Comparison of ENCODE assay signal across 15 cellular contexts in the genomic region with DNA sequence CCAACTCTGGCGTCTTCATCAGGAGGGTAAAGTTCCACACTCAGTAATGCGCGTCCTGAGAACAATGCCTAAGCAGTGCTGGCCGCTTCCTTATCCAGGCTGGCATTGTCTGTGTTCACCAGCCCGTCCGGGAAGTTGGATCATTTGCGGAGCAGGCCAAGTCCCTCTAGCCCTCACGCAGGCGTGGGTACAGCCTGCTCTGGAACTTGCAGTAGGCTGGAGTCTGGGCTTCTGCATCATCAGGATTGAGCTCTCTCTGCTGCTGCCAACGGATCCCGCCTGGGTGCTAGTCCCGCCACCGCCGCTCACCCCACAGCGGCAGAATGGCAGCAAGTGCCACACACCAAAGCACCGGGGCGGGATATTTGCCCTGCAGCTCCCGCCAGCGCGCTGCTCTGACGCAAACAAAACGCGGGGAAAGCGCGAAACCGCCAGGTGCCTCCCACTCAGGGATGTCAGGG. TPM values are rescaled to one million over a fixed set of nuclear protein-coding genes. Genes with fewer than 3 reads are reported as not detected.
DNase-seq lines count a peak whose midpoint lies in the region; ATAC-seq, FAIRE-seq and TF ChIP-seq lines count a peak whose summit lies in the region.
"Had no signal": no experiment of that assay in that cellular context is flagged by ENCODE, and none has a peak within 500 bp of the region (broad histone marks: within the 10 kb centered on the region; RNA-seq: fewer than 3 reads in every experiment).

No MANE protein-coding gene starts in this region.

- peaks cover 19% of the 10 kb centered on the region for H3K27me3 Mint-ChIP-seq in astrocyte (ENCODE audit: low read depth, unreplicated experiment)

- DNase-seq in NCI-H146 (lab: John Stamatoyannopoulos, UW) (peak; percentile 54), NCI-H146 treated with DMSO at 0.1 percent for 48 hours (lab: John Stamatoyannopoulos, UW; ENCODE audit: unreplicated experiment) (no peak), astrocyte (ENCODE audit: low read depth) (no peak), iPS DF 6.9 (ENCODE audit: low read depth, low spot score) (no peak), cardiac septum (ENCODE audit: low spot score) (no peak), DMS79 (lab: John Stamatoyannopoulos, UW) (no peak)
- DNase-seq: activated CD8-positive, alpha-beta T cell treated with anti-CD3 and anti-CD28 coated beads for 36 hours; NCI-H526 treated with DMSO at 0.1 percent for 48 hours had no signal

- no peak for ATAC-seq in HG03460 (IDR thresholded peaks at IDR 0.05; ENCODE audit: unreplicated experiment)
- ATAC-seq: activated CD8-positive, alpha-beta T cell treated with anti-CD3 and anti-CD28 coated beads for 36 hours; Right ventricle myocardium inferior had no signal

- intact Hi-C loops in cardiac septum (cut with DNase I): no loop called here

- H3K27me3 ChIP-seq in astrocyte (ENCODE audit: insufficient read depth, low read length) (peaks cover 4% of the 10 kb centered on the region), iPS DF 6.9 (ENCODE audit: control insufficient read depth, insufficient read depth, low read length) (peaks cover 3% of the 10 kb centered on the region; the same call in 1 of the 2 replicates), skeletal muscle satellite cell (ENCODE audit: control insufficient read depth, insufficient read depth, low read length) (peaks cover 45% of the 10 kb centered on the region)
- H3K27me3 ChIP-seq: neutrophil had no signal

- H3K27ac ChIP-seq in astrocyte (ENCODE audit: low read depth, low read length): no peak overlapping the region
- H3K27ac ChIP-seq in iPS DF 6.9 (ENCODE audit: low read length): no peak overlapping the region
- H3K27ac ChIP-seq: neutrophil, thoracic aorta had no signal

- H3K9me3 Mint-ChIP-seq in astrocyte (ENCODE audit: unreplicated experiment): peaks cover 2% of the 10 kb centered on the region
- H3K9me3 Mint-ChIP-seq: activated CD8-positive, alpha-beta T cell treated with anti-CD3 and anti-CD28 coated beads for 36 hours had no signal

- H3K79me2 ChIP-seq in astrocyte (ENCODE audit: insufficient read depth, low read length): no peaks in the 10 kb centered on the region

- H3K4me1 Mint-ChIP-seq in astrocyte (ENCODE audit: low read depth, unreplicated experiment): peaks cover 13% of the 10 kb centered on the region

- H3K36me3 ChIP-seq in astrocyte (ENCODE audit: insufficient read depth, low read length): no peaks in the 10 kb centered on the region
- no peaks in the 10 kb centered on the region for H3K36me3 ChIP-seq in iPS DF 6.9 (ENCODE audit: control insufficient read depth, insufficient read depth, low read length)
- no peaks in the 10 kb centered on the region for H3K36me3 ChIP-seq in skeletal muscle satellite cell (ENCODE audit: insufficient read depth, low read length)
- H3K36me3 ChIP-seq: neutrophil, thoracic aorta had no signal

- TF ChIP-seq CTCF in astrocyte (IDR thresholded peaks at IDR 0.05; ENCODE audit: insufficient read depth, low read depth, low read length): no peak

- H3K4me3 Mint-ChIP-seq in astrocyte (ENCODE audit: unreplicated experiment): no peak overlapping the region
- H3K4me3 Mint-ChIP-seq: activated CD8-positive, alpha-beta T cell treated with anti-CD3 and anti-CD28 coated beads for 36 hours had no signal

- no peaks in the 10 kb centered on the region for H4K20me1 ChIP-seq in astrocyte (ENCODE audit: insufficient read depth, low read length)

- H3K9ac ChIP-seq in astrocyte (ENCODE audit: low read length) (no peak overlapping the region), skeletal muscle satellite cell (ENCODE audit: low read depth, low read length) (no peak overlapping the region)

- no peak overlapping the region for H3K27ac Mint-ChIP-seq in astrocyte (ENCODE audit: unreplicated experiment)
- H3K27ac Mint-ChIP-seq: activated CD8-positive, alpha-beta T cell treated with anti-CD3 and anti-CD28 coated beads for 36 hours had no signal

- H3K4me1 ChIP-seq in astrocyte (ENCODE audit: insufficient read depth, low read length): no peaks in the 10 kb centered on the region
- 0 out of 2 replicates have a peak, but pooled peaks cover 1% of the 10 kb centered on the region for H3K4me1 ChIP-seq in iPS DF 6.9 (ENCODE audit: control insufficient read depth, insufficient read depth, low read length)
- H3K4me1 ChIP-seq in skeletal muscle satellite cell (ENCODE audit: control insufficient read depth, insufficient read depth, low read length): no peaks in the 10 kb centered on the region

- no peaks in the 10 kb centered on the region for H3K36me3 Mint-ChIP-seq in astrocyte (ENCODE audit: low read depth, unreplicated experiment)

- H2AFZ ChIP-seq in astrocyte (ENCODE audit: low read depth, low read length): peak overlapping the region; percentile 56

- no peak for FAIRE-seq in astrocyte (lab: Jason Lieb, UNC)

- H3K4me3 ChIP-seq in astrocyte (ENCODE audit: insufficient read depth, low read depth, low read length): no peak overlapping the region
- peak overlapping the region; percentile 3; the same call in 1 of the 2 replicates for H3K4me3 ChIP-seq in iPS DF 6.9 (ENCODE audit: low read length)
- H3K4me3 ChIP-seq in skeletal muscle satellite cell (ENCODE audit: low read length): no peak overlapping the region
- H3K4me3 ChIP-seq: lung, thoracic aorta had no signal

- H3K9me3 ChIP-seq in astrocyte (ENCODE audit: insufficient read depth, low read depth, low read length): no peaks in the 10 kb centered on the region
- no peaks in the 10 kb centered on the region for H3K9me3 ChIP-seq in iPS DF 6.9 (ENCODE audit: control insufficient read depth, insufficient read depth, low read length)
- H3K9me3 ChIP-seq in skeletal muscle satellite cell (replicated peaks; ENCODE audit: low read length): no peaks in the 10 kb centered on the region
- H3K9me3 ChIP-seq: neutrophil had no signal

- WGBS in iPS DF 6.9 (ENCODE audit: insufficient coverage, insufficient read length): no CpG with 5 or more reads among the region's 26 CpGs

- H3K4me2 ChIP-seq in astrocyte (ENCODE audit: low read length) (peak overlapping the region; percentile 60), skeletal muscle satellite cell (ENCODE audit: low read length) (peak overlapping the region; percentile 33)

RNA-seq across cellular contexts. Expression of gene GLYATL1, which starts 29.0 kb away (rescaled TPM):
- total RNA-seq in astrocyte (0.41 TPM in 1 of 2 replicates, not detected in the other), cardiac septum (not detected)
- total RNA-seq in skeletal muscle satellite cell (2012; rRNA removed): 0.66 and 0.76 TPM in 2 replicates
- total RNA-seq: A172, Right ventricle myocardium inferior, thoracic aorta had no signal
